Comparison of ENCODE assay signal across 1 cellular context in the genomic region with DNA sequence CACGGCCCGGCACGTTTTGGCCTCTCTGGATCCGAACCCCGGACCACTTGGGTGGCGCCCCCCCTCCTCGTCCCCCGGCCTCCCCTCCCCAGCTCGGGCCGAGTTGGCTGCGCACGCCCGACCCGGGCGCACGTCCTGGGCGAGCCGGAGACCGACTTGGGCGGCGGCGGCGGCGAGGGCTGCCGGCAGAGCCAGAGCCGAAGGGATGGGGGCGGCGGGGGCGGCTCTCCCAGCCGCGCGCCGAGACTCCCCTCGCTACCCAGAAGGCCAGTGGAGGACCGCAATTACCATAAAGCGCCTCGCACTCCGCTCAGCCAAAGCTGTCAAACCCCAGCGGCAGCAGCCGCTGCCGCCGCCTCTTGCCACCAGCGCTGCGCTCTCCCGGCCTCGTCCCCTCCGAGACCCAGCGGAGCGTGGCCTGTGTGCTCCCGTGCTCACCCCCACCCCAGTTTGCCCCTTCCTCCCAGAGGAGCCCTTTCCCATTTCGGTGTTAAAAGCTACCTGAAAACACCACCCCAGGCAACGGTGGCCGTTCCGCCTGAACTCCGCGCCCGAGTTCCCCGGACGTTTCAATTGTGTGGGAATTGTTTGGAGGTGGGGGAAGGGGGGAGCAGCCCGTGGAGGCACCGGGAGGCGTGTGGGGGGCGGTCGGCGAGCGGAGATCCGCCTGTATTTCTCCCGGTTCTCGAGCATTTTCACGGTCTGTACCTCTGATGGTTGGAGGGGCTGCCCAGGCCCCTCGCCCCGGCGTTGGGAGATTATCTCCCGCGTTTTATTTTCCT.
TF ChIP-seq lines count a peak whose summit lies in the region.

No MANE protein-coding gene starts in this region.

TF ChIP-seq in GM12878, 131 proteins besides CTCF, POLR2A, EP300 and RAD21 (continued from another document):
- TF ChIP-seq, protein P1, sequence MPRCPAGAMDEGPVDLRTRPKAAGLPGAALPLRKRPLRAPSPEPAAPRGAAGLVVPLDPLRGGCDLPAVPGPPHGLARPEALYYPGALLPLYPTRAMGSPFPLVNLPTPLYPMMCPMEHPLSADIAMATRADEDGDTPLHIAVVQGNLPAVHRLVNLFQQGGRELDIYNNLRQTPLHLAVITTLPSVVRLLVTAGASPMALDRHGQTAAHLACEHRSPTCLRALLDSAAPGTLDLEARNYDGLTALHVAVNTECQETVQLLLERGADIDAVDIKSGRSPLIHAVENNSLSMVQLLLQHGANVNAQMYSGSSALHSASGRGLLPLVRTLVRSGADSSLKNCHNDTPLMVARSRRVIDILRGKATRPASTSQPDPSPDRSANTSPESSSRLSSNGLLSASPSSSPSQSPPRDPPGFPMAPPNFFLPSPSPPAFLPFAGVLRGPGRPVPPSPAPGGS (IDR thresholded peaks at IDR 0.05; ENCODE audit: borderline replicate concordance, insufficient read depth, low read depth, low read length, poor library complexity, severe bottlenecking) = no peak
- TF ChIP-seq ZSCAN29 (IDR thresholded peaks at IDR 0.05) (no peak), WRNIP1 (IDR thresholded peaks at IDR 0.05; ENCODE audit: borderline replicate concordance, low read depth, low read length) (no peak), POU2F2 (IDR thresholded peaks at IDR 0.05; ENCODE audit: borderline replicate concordance, low read depth, low read length) (peak; percentile 59; the same call in 1 of the 3 replicates), CBFB (IDR thresholded peaks at IDR 0.05; ENCODE audit: low read depth) (no peak), ZBED1 (IDR thresholded peaks at IDR 0.05; ENCODE audit: borderline replicate concordance) (no peak), FOXM1 (IDR thresholded peaks at IDR 0.05; ENCODE audit: low read depth, low read length) (no peak), JUNB (IDR thresholded peaks at IDR 0.05) (no peak), TAF1 (IDR thresholded peaks at IDR 0.05; ENCODE audit: borderline replicate concordance, low read depth, low read length) (peak; percentile 25; the same call in 1 of the 2 replicates), RUNX3 (IDR thresholded peaks at IDR 0.05; ENCODE audit: low read length) (no peak; the same call in 1 of the 2 replicates), BHLHE40 (IDR thresholded peaks at IDR 0.05; ENCODE audit: borderline replicate concordance in 1 of 2, low read depth in 2 of 2, low read length in 1 of 2) (no peak), ZNF24 (IDR thresholded peaks at IDR 0.05) (no peak), POLR2AphosphoS5 (IDR thresholded peaks at IDR 0.05; ENCODE audit: low read length) (peak; percentile 75), EED (IDR thresholded peaks at IDR 0.05; ENCODE audit: low read depth) (no peak), FOXK2 (IDR thresholded peaks at IDR 0.05) (no peak), NR2C1 (IDR thresholded peaks at IDR 0.05) (no peak), SUZ12 (IDR thresholded peaks at IDR 0.05; ENCODE audit: unreplicated experiment) (no peak), EGR1 (IDR thresholded peaks at IDR 0.05; ENCODE audit: borderline replicate concordance in 1 of 2, low read depth in 2 of 2, low read length in 2 of 2) (peak in 1 of 2 experiments; percentile 79; a peak in 1 of 3 replicates), IKZF1 (conservative IDR thresholded peaks at IDR 0.05) (0 out of 2 replicates have a peak, but pooled peaks have one; percentile 7), E4F1 (IDR thresholded peaks at IDR 0.05; ENCODE audit: borderline replicate concordance, partially characterized antibody) (no peak), CHD1 (IDR thresholded peaks at IDR 0.05; ENCODE audit: low read depth, low read length) (no peak), NBN (IDR thresholded peaks at IDR 0.05) (no peak), MTA2 (IDR thresholded peaks at IDR 0.05; ENCODE audit: low read depth) (no peak)
- TF ChIP-seq, protein P2, sequence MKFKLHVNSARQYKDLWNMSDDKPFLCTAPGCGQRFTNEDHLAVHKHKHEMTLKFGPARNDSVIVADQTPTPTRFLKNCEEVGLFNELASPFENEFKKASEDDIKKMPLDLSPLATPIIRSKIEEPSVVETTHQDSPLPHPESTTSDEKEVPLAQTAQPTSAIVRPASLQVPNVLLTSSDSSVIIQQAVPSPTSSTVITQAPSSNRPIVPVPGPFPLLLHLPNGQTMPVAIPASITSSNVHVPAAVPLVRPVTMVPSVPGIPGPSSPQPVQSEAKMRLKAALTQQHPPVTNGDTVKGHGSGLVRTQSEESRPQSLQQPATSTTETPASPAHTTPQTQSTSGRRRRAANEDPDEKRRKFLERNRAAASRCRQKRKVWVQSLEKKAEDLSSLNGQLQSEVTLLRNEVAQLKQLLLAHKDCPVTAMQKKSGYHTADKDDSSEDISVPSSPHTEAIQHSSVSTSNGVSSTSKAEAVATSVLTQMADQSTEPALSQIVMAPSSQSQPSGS (IDR thresholded peaks at IDR 0.05; ENCODE audit: low read length) = no peak
- TF ChIP-seq, protein P3, sequence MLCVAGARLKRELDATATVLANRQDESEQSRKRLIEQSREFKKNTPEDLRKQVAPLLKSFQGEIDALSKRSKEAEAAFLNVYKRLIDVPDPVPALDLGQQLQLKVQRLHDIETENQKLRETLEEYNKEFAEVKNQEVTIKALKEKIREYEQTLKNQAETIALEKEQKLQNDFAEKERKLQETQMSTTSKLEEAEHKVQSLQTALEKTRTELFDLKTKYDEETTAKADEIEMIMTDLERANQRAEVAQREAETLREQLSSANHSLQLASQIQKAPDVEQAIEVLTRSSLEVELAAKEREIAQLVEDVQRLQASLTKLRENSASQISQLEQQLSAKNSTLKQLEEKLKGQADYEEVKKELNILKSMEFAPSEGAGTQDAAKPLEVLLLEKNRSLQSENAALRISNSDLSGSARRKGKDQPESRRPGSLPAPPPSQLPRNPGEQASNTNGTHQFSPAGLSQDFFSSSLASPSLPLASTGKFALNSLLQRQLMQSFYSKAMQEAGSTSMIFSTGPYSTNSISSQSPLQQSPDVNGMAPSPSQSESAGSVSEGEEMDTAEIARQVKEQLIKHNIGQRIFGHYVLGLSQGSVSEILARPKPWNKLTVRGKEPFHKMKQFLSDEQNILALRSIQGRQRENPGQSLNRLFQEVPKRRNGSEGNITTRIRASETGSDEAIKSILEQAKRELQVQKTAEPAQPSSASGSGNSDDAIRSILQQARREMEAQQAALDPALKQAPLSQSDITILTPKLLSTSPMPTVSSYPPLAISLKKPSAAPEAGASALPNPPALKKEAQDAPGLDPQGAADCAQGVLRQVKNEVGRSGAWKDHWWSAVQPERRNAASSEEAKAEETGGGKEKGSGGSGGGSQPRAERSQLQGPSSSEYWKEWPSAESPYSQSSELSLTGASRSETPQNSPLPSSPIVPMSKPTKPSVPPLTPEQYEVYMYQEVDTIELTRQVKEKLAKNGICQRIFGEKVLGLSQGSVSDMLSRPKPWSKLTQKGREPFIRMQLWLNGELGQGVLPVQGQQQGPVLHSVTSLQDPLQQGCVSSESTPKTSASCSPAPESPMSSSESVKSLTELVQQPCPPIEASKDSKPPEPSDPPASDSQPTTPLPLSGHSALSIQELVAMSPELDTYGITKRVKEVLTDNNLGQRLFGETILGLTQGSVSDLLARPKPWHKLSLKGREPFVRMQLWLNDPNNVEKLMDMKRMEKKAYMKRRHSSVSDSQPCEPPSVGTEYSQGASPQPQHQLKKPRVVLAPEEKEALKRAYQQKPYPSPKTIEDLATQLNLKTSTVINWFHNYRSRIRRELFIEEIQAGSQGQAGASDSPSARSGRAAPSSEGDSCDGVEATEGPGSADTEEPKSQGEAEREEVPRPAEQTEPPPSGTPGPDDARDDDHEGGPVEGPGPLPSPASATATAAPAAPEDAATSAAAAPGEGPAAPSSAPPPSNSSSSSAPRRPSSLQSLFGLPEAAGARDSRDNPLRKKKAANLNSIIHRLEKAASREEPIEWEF (IDR thresholded peaks at IDR 0.05; ENCODE audit: insufficient replicate concordance, low read depth, low read length) = no peak
